In genomic region chr2:70947556-70948184, GRCh38 we compare ENCODE assay signal across 9 cellular contexts. TPM values are rescaled to one million over a fixed set of nuclear protein-coding genes. Genes with fewer than 3 reads are reported as not detected.
A peak's percentile ranks its signal among the peaks of the same experiment; 100 is the strongest.
DNase-seq lines count a peak whose midpoint lies in the region; ATAC-seq, FAIRE-seq and TF ChIP-seq lines count a peak whose summit lies in the region.
"Had no signal": no experiment of that assay in that cellular context is flagged by ENCODE, and none has a peak within 500 bp of the region (broad histone marks: within the 10 kb centered on the region; RNA-seq: fewer than 3 reads in every experiment).

No MANE protein-coding gene starts in this region.

- no peak for ATAC-seq in effector memory CD8-positive, alpha-beta T cell (replicated peaks)
- ATAC-seq in GM18505 (IDR thresholded peaks at IDR 0.05; ENCODE audit: unreplicated experiment), result no peak

- H3K27me3 Mint-ChIP-seq in effector memory CD8-positive, alpha-beta T cell, result peaks cover 15 to 68% of the 10 kb centered on the region in 2 donors

- H3K27ac Mint-ChIP-seq in effector memory CD8-positive, alpha-beta T cell, result no peak overlapping the region
- H3K27ac Mint-ChIP-seq: mesothelial cell of epicardium had no signal

- peaks cover 3% of the 10 kb centered on the region for H3K36me3 Mint-ChIP-seq in effector memory CD8-positive, alpha-beta T cell (ENCODE audit: insufficient read depth)
- H3K36me3 Mint-ChIP-seq: mesothelial cell of epicardium had no signal

- TF ChIP-seq POLR2A in GM18505 (IDR thresholded peaks at IDR 0.05; ENCODE audit: borderline replicate concordance, extremely low read depth, insufficient read depth, insufficient read length), result no peak

- FAIRE-seq in RCC 7860 (lab: Jason Lieb, UNC), result peak; percentile 8

- H3K9me3 Mint-ChIP-seq in effector memory CD8-positive, alpha-beta T cell, result no peaks in the 10 kb centered on the region
- H3K9me3 Mint-ChIP-seq: mesothelial cell of epicardium had no signal

- H3K4me1 Mint-ChIP-seq in effector memory CD8-positive, alpha-beta T cell (ENCODE audit: low read depth in 2 of 2), result peaks cover 12 to 18% of the 10 kb centered on the region in 2 donors

- peak; percentile 15 for DNase-seq in GM04503 (ENCODE audit: low read depth)
- DNase-seq in RCC 7860 (ENCODE audit: low spot score), result peak; percentile 71
- DNase-seq in effector memory CD8-positive, alpha-beta T cell, result no peak
- peak; percentile 56 for DNase-seq in renal cortical epithelial cell (ENCODE audit: low read depth)
- no peak for DNase-seq in NCI-H1048 (lab: John Stamatoyannopoulos, UW)
- DNase-seq in iPS-NIHi11 (ENCODE audit: low spot score), result no peak
- DNase-seq in NCI-H1436 (lab: John Stamatoyannopoulos, UW), result no peak

- peak overlapping the region; percentile 77 to 89 for H3K4me3 Mint-ChIP-seq in effector memory CD8-positive, alpha-beta T cell

RNA-seq across cellular contexts. Expression of gene ATP6V1B1, which starts 12.0 kb away (rescaled TPM):
- 0.89 TPM in 1 of 2 replicates, not detected in the other for total RNA-seq in renal cortical epithelial cell
- total RNA-seq: mesothelial cell of epicardium had no signal

RNA-seq across cellular contexts. Expression of gene ANKRD53, which starts 30.8 kb away (rescaled TPM):
- 0.30 TPM in 1 of 2 replicates, not detected in the other for total RNA-seq in renal cortical epithelial cell

RNA-seq across cellular contexts. Expression of gene TEX261, which starts 47.0 kb away (rescaled TPM):
- 40.7 and 50.2 TPM in 2 replicates for total RNA-seq in renal cortical epithelial cell

RNA-seq across cellular contexts. Expression of gene VAX2, which starts 47.3 kb away (rescaled TPM):
- 0.52 and 2.5 TPM in 2 replicates for total RNA-seq in renal cortical epithelial cell

Comparison
In these comparisons a context has a peak if more than half of its experiments do, and no peak if none do; other contexts are left out.
1. DNase-seq: peak in GM04503 (single experiment), RCC 7860 (single experiment) and renal cortical epithelial cell (single experiment); none in effector memory CD8-positive, alpha-beta T cell (0 of 3), NCI-H1048 (single experiment), iPS-NIHi11 (single experiment) and NCI-H1436 (single experiment).